8 cellular contexts compared by ENCODE assay signal in the genomic region with DNA sequence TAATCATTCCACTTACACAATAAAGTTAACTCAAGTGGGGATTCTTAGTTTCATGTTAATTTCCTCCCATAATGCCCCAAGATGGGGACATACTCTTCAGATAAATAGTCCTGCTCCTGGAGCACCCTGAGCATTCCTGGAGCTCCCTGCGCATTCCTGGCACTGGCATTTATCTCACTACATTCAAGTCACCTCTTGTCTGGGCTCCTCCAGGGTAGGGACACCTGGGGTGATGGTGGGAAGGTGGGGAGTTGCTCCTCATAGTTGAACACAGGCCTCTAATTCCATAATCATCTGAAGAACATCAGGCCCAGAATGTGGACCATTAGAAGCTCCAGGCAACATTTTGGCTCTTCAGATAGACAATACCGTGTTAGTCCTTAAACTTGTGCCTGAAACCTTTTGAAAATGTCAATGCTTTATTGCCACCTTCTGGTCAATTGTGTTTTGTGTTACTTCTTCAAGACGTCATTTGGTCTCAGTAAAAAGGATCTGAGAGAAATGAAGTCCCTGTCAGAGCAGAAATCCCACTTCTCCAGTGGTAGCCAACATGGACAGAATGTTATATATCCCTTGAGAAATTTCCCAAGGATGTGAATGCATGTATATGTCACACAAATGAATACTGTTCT. TPM values are rescaled to one million over a fixed set of nuclear protein-coding genes. Genes with fewer than 3 reads are reported as not detected.
DNase-seq lines count a peak whose midpoint lies in the region; ATAC-seq and TF ChIP-seq lines count a peak whose summit lies in the region.

No MANE protein-coding gene starts in this region.

- no peaks in the 10 kb centered on the region for H3K9me3 ChIP-seq in WERI-Rb-1 (ENCODE audit: severe bottlenecking)
- H3K9me3 ChIP-seq in aorta (ENCODE audit: control insufficient read depth, low read length), result no peaks in the 10 kb centered on the region

- no peaks in the 10 kb centered on the region for H3K27me3 ChIP-seq in WERI-Rb-1 (ENCODE audit: insufficient read depth, low read depth, severe bottlenecking)
- H3K27me3 ChIP-seq in aorta (ENCODE audit: control insufficient read depth in 1 of 2, insufficient read depth in 2 of 2, low read length in 1 of 2), result peaks cover 0 to 2% of the 10 kb centered on the region in 2 donors

- in situ Hi-C loops in KBM-7 (cut with MboI; ENCODE audit: low pct_unique_long_range_greater_than_20kb, low sequenced_read_pairs), result no loop called here

- H3K36me3 ChIP-seq in WERI-Rb-1 (no peaks in the 10 kb centered on the region), aorta (ENCODE audit: control insufficient read depth in 1 of 2, insufficient read depth in 2 of 2, low read length in 1 of 2) (no peaks in the 10 kb centered on the region)

- H3K27ac ChIP-seq in WERI-Rb-1, result no peak overlapping the region
- no peak overlapping the region for H3K27ac ChIP-seq in aorta (ENCODE audit: low read depth in 1 of 2, low read length in 2 of 2)

- peak; percentile 27; the same call in 1 of the 2 replicates for TF ChIP-seq CTCF in WERI-Rb-1 (IDR thresholded peaks at IDR 0.05; ENCODE audit: low read depth, low read length)

- no peak for ATAC-seq in HG03571 (IDR thresholded peaks at IDR 0.05; ENCODE audit: unreplicated experiment)
- no peak for ATAC-seq in aorta (ENCODE audit: low FRiP score)
- no peak for ATAC-seq in HG02678 (IDR thresholded peaks at IDR 0.05; ENCODE audit: unreplicated experiment)
- no peak for ATAC-seq in GM21528 (IDR thresholded peaks at IDR 0.05; ENCODE audit: low FRiP score, unreplicated experiment)

- 31 to 32% methylated on average over 3 of the region's 3 CpGs for WGBS in aorta, 2 donors

- DNase-seq in DMS114 treated with DMSO at 0.1 percent for 48 hours (lab: John Stamatoyannopoulos, UW; ENCODE audit: unreplicated experiment) (peak; percentile 56), KBM-7 (peak; percentile 73), WERI-Rb-1 (no peak), kidney glomerular epithelial cell (lab: John Stamatoyannopoulos, UW) (peak; percentile 17), aorta (no peak)

- intact Hi-C loops in aorta (cut with DNase I), result loop anchor here (2.0 to 5.0 kb wide), 2 partner anchors 414 to 415 kb away; no protein-coding TSS in a partner anchor

- H3K4me1 ChIP-seq in aorta (ENCODE audit: control insufficient read depth in 1 of 2, insufficient read depth in 2 of 2, low read length in 2 of 2), result no peaks in the 10 kb centered on the region

- H3K4me3 ChIP-seq in WERI-Rb-1 (ENCODE audit: low read depth, low read length) (no peak overlapping the region), aorta (ENCODE audit: low read length in 2 of 2) (no peak overlapping the region)

RNA-seq across cellular contexts. Expression of a gene that starts 14.2 kb away (rescaled TPM):
- total RNA-seq in aorta, result 10 to 100 TPM; 14.5 to 20.6 TPM
- polyA plus RNA-seq in aorta, result 10 to 100 TPM; 10.1 to 11.1 TPM

Comparison
In these comparisons a context has a peak if more than half of its experiments do, and no peak if none do; other contexts are left out.
1. DNase-seq: peak in DMS114 treated with DMSO at 0.1 percent for 48 hours (single experiment), KBM-7 (single experiment) and kidney glomerular epithelial cell (single experiment); none in WERI-Rb-1 (single experiment) and aorta (0 of 2).